Comparison of ENCODE assay signal across 10 cellular contexts in genomic region chr3:64687381-64687780, GRCh38. TPM values are rescaled to one million over a fixed set of nuclear protein-coding genes. Genes with fewer than 3 reads are reported as not detected.
DNase-seq lines count a peak whose midpoint lies in the region; ATAC-seq and TF ChIP-seq lines count a peak whose summit lies in the region.
"Had no signal": no experiment of that assay in that cellular context is flagged by ENCODE, and none has a peak within 500 bp of the region (broad histone marks: within the 10 kb centered on the region; RNA-seq: fewer than 3 reads in every experiment).

No MANE protein-coding gene starts in this region.

- H3K4me1 ChIP-seq in ES-I3 (ENCODE audit: insufficient read depth, low read length) = peaks cover 28% of the 10 kb centered on the region
- H3K4me1 ChIP-seq in mammary epithelial cell (ENCODE audit: insufficient read depth, low read length) = peaks cover 10% of the 10 kb centered on the region
- H3K4me1 ChIP-seq in gastrocnemius medialis = peaks cover 9 to 22% of the 10 kb centered on the region in 2 donors

- TSS peak; percentile 24 for BruUV-seq in mammary epithelial cell (replicated peaks; lab: Mats Ljungman, UMichigan)

- H3K27ac ChIP-seq in mammary epithelial cell (ENCODE audit: insufficient read depth, low read depth, low read length) = peak overlapping the region; percentile 34
- H3K27ac ChIP-seq in gastrocnemius medialis = peak overlapping the region; percentile 90 to 97 (median 93)

- dilution Hi-C loops in mammary epithelial cell (cut with HindIII; ENCODE audit: low sequenced_read_pairs) = no loop called here

- peak overlapping the region; percentile 64 to 71 (median 69) for H3K4me3 ChIP-seq in mammary epithelial cell (replicated peaks in 1 of 3; ENCODE audit: insufficient read depth in 1 of 3, low read depth in 2 of 3, low read length in 3 of 3)
- peak overlapping the region; percentile 56 to 95 (median 88) for H3K4me3 ChIP-seq in gastrocnemius medialis

- TF ChIP-seq POLR2A in gastrocnemius medialis (IDR thresholded peaks at IDR 0.05) = no peak

- 0% methylated on average over 1 of the region's 37 CpGs for WGBS in mammary epithelial cell (ENCODE audit: low coverage, missing lambda C conversion rate)

- H3K79me2 ChIP-seq in mammary epithelial cell (ENCODE audit: insufficient read depth, low read length) = no peaks in the 10 kb centered on the region

- H3K36me3 ChIP-seq in ES-I3 (ENCODE audit: insufficient read depth, low read length) = no peaks in the 10 kb centered on the region
- no peaks in the 10 kb centered on the region for H3K36me3 ChIP-seq in mammary epithelial cell (ENCODE audit: insufficient read depth, low read length)
- H3K36me3 ChIP-seq in gastrocnemius medialis = no peaks in the 10 kb centered on the region

- H2AFZ ChIP-seq in mammary epithelial cell (ENCODE audit: low read depth, low read length) = peak overlapping the region; percentile 96

- intact Hi-C loops in mammary epithelial cell (cut with micrococcal nuclease) = loop anchor here (5.0 kb wide), 2 partner anchors 110 to 440 kb away; no protein-coding TSS in a partner anchor
- intact Hi-C loops in gastrocnemius medialis (cut with DNase I; ENCODE audit: low total_unique reads) = loop anchor here (2.0 to 10.0 kb wide), 5 partner anchors 75 to 1537 kb away; partner anchors contain the start of gene SLC25A26

- H3K27me3 ChIP-seq in mammary epithelial cell (ENCODE audit: insufficient read depth, low read length) (no peaks in the 10 kb centered on the region), gastrocnemius medialis (no peaks in the 10 kb centered on the region)

- peak overlapping the region; percentile 99 for H3K4me2 ChIP-seq in mammary epithelial cell (ENCODE audit: insufficient read depth, low read depth, low read length)

- DNase-seq in mammary epithelial cell = peak; percentile 28
- peak; percentile 4 for DNase-seq in iris pigment epithelial cell (ENCODE audit: low read depth)
- DNase-seq in gastrocnemius medialis = no peak
- DNase-seq in NCI-H510A (lab: John Stamatoyannopoulos, UW) = no peak
- DNase-seq in activated CD4-positive, alpha-beta T cell treated with anti-CD3 and anti-CD28 coated beads for 1 hour = no peak
- DNase-seq in activated CD4-positive, alpha-beta T cell treated with anti-CD3 and anti-CD28 coated beads, Interleukin-2, amount 50 U/mL, for 1 hour = no peak
- DNase-seq: DND-41; stimulated activated CD4-positive, alpha-beta T cell treated with anti-CD3 and anti-CD28 coated beads, Interleukin-2, amount 100 ng/mL, for 24 hours had no signal

- no peaks in the 10 kb centered on the region for H3K9me3 ChIP-seq in ES-I3 (ENCODE audit: control insufficient read depth, insufficient read depth, low read length)
- H3K9me3 ChIP-seq in mammary epithelial cell (replicated peaks; ENCODE audit: insufficient read depth, low read length) = no peaks in the 10 kb centered on the region
- no peaks in the 10 kb centered on the region for H3K9me3 ChIP-seq in gastrocnemius medialis

- no peaks in the 10 kb centered on the region for H4K20me1 ChIP-seq in mammary epithelial cell (ENCODE audit: insufficient read depth, low read length)

- H3K9ac ChIP-seq in ES-I3 (ENCODE audit: low read depth, low read length) = peak overlapping the region; percentile 68; the same call in 1 of the 2 replicates
- peak overlapping the region; percentile 64 for H3K9ac ChIP-seq in mammary epithelial cell (ENCODE audit: insufficient read depth, low read length)

- TF ChIP-seq CTCF in mammary epithelial cell (conservative IDR thresholded peaks at IDR 0.05 in 1 of 2, IDR thresholded peaks at IDR 0.05 in 1 of 2; ENCODE audit: extremely low read depth in 1 of 2, insufficient read depth in 1 of 2, low read depth in 1 of 2, low read length in 2 of 2) (no peak), gastrocnemius medialis (IDR thresholded peaks at IDR 0.05 in 4 of 5, conservative IDR thresholded peaks at IDR 0.05 in 1 of 5) (no peak)

- in situ Hi-C loops in mammary epithelial cell (cut with MboI; ENCODE audit: low sequenced_read_pairs in 2 of 2) (no loop called here), gastrocnemius medialis (cut with MboI; ENCODE audit: low sequenced_read_pairs in 4 of 4) (loop anchor here in 1 of 4 donors (25.0 kb wide), 1 partner anchor 725 kb away; no protein-coding TSS in a partner anchor)

- ATAC-seq in gastrocnemius medialis (peak; percentile 1 to 7), GM21447 (IDR thresholded peaks at IDR 0.05; ENCODE audit: unreplicated experiment) (no peak)

- CTCF ChIA-PET in mammary epithelial cell (lab: Charles Lee; ENCODE audit: low non-redundant PET) = no interaction called here

RNA-seq across cellular contexts. Expression of gene ADAMTS9, which starts 0.4 kb away (rescaled TPM):
- total RNA-seq in mammary epithelial cell = 1 to 10 TPM; 2.7 to 7.5 TPM
- polyA plus RNA-seq in mammary epithelial cell = 0.31 TPM
- polyA minus RNA-seq in mammary epithelial cell = 7.0 TPM
- total RNA-seq in gastrocnemius medialis = 10 to 100 TPM in 3 of 4 donors, 1 to 10 TPM in 1; 4.8 to 49.8 (median 13.4) TPM

Comparison
In these comparisons a context has a peak if more than half of its experiments do, and no peak if none do; other contexts are left out.
1. DNase-seq: peak in mammary epithelial cell (single experiment) and iris pigment epithelial cell (single experiment); none in gastrocnemius medialis (0 of 2), NCI-H510A (single experiment), activated CD4-positive, alpha-beta T cell treated with anti-CD3 and anti-CD28 coated beads for 1 hour (single experiment) and activated CD4-positive, alpha-beta T cell treated with anti-CD3 and anti-CD28 coated beads, Interleukin-2, amount 50 U/mL, for 1 hour (single experiment).